1 cellular context compared by ENCODE assay signal in the genomic region with DNA sequence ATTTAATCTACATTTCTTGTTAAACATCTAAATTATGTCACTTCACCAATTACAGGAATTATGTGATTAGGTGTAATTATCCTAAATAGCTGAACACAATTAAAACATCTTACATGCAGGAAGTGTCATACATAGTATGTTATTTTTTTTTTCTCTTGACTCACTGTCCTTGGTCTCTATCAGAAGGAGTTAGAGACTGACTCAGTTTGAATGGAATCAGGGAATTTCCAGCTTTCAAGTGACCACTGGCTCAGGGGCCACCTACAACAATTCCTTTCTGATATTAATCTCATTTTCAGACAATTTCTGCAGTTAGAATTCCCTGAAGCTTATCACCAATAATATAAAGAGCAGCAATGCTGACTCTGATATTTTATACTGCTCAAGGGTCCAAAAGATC.
TF ChIP-seq lines count a peak whose summit lies in the region.

No MANE protein-coding gene starts in this region.

TF ChIP-seq in IMR-90, 13 proteins besides CTCF, POLR2A, EP300 and RAD21:
- TF ChIP-seq MXI1 (IDR thresholded peaks at IDR 0.05; ENCODE audit: borderline replicate concordance, low read depth, low read length) (no peak), SMC3 (IDR thresholded peaks at IDR 0.05; ENCODE audit: low read depth, low read length) (no peak), MAFK (IDR thresholded peaks at IDR 0.05; ENCODE audit: low read depth, low read length) (peak; percentile 55), CHD1 (IDR thresholded peaks at IDR 0.05; ENCODE audit: low read depth, low read length) (no peak), RCOR1 (IDR thresholded peaks at IDR 0.05; ENCODE audit: insufficient replicate concordance, low read length) (no peak), MAZ (IDR thresholded peaks at IDR 0.05; ENCODE audit: borderline replicate concordance, low read depth, low read length) (no peak), FOS (IDR thresholded peaks at IDR 0.05; ENCODE audit: low read depth, low read length) (peak; percentile 57), RFX5 (IDR thresholded peaks at IDR 0.05; ENCODE audit: low read depth, low read length) (no peak)
- TF ChIP-seq, protein P1, sequence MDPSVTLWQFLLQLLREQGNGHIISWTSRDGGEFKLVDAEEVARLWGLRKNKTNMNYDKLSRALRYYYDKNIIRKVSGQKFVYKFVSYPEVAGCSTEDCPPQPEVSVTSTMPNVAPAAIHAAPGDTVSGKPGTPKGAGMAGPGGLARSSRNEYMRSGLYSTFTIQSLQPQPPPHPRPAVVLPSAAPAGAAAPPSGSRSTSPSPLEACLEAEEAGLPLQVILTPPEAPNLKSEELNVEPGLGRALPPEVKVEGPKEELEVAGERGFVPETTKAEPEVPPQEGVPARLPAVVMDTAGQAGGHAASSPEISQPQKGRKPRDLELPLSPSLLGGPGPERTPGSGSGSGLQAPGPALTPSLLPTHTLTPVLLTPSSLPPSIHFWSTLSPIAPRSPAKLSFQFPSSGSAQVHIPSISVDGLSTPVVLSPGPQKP (IDR thresholded peaks at IDR 0.05; ENCODE audit: borderline replicate concordance, low read depth, low read length) = no peak
